Comparison of ENCODE assay signal across 1 cellular context in genomic region chr10:31033166-31033565, GRCh38.
TF ChIP-seq lines count a peak whose summit lies in the region.

No MANE protein-coding gene starts in this region.

TF ChIP-seq in GM23338, 12 proteins besides CTCF, POLR2A, EP300 and RAD21 (continued from another document):
- TF ChIP-seq, protein P1, sequence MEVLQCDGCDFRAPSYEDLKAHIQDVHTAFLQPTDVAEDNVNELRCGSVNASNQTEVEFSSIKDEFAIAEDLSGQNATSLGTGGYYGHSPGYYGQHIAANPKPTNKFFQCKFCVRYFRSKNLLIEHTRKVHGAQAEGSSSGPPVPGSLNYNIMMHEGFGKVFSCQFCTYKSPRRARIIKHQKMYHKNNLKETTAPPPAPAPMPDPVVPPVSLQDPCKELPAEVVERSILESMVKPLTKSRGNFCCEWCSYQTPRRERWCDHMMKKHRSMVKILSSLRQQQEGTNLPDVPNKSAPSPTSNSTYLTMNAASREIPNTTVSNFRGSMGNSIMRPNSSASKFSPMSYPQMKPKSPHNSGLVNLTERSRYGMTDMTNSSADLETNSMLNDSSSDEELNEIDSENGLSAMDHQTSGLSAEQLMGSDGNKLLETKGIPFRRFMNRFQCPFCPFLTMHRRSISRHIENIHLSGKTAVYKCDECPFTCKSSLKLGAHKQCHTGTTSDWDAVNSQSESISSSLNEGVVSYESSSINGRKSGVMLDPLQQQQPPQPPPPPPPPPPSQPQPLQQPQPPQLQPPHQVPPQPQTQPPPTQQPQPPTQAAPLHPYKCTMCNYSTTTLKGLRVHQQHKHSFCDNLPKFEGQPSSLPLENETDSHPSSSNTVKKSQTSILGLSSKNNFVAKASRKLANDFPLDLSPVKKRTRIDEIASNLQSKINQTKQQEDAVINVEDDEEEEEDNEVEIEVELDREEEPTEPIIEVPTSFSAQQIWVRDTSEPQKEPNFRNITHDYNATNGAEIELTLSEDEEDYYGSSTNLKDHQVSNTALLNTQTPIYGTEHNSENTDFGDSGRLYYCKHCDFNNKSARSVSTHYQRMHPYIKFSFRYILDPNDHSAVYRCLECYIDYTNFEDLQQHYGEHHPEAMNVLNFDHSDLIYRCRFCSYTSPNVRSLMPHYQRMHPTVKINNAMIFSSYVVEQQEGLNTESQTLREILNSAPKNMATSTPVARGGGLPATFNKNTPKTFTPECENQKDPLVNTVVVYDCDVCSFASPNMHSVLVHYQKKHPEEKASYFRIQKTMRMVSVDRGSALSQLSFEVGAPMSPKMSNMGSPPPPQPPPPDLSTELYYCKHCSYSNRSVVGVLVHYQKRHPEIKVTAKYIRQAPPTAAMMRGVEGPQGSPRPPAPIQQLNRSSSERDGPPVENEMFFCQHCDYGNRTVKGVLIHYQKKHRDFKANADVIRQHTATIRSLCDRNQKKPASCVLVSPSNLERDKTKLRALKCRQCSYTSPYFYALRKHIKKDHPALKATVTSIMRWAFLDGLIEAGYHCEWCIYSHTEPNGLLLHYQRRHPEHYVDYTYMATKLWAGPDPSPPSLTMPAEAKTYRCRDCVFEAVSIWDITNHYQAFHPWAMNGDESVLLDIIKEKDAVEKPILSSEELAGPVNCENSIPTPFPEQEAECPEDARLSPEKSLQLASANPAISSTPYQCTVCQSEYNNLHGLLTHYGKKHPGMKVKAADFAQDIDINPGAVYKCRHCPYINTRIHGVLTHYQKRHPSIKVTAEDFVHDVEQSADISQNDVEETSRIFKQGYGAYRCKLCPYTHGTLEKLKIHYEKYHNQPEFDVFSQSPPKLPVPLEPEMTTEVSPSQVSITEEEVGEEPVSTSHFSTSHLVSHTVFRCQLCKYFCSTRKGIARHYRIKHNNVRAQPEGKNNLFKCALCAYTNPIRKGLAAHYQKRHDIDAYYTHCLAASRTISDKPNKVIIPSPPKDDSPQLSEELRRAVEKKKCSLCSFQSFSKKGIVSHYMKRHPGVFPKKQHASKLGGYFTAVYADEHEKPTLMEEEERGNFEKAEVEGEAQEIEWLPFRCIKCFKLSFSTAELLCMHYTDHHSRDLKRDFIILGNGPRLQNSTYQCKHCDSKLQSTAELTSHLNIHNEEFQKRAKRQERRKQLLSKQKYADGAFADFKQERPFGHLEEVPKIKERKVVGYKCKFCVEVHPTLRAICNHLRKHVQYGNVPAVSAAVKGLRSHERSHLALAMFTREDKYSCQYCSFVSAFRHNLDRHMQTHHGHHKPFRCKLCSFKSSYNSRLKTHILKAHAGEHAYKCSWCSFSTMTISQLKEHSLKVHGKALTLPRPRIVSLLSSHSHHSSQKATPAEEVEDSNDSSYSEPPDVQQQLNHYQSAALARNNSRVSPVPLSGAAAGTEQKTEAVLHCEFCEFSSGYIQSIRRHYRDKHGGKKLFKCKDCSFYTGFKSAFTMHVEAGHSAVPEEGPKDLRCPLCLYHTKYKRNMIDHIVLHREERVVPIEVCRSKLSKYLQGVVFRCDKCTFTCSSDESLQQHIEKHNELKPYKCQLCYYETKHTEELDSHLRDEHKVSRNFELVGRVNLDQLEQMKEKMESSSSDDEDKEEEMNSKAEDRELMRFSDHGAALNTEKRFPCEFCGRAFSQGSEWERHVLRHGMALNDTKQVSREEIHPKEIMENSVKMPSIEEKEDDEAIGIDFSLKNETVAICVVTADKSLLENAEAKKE (CRISPR knock-in tag; IDR thresholded peaks at IDR 0.05): no peak
- TF ChIP-seq EZH2phosphoT487 (IDR thresholded peaks at IDR 0.05; ENCODE audit: unreplicated experiment) (no peak), REST (IDR thresholded peaks at IDR 0.05; ENCODE audit: unreplicated experiment) (no peak), JUNB (IDR thresholded peaks at IDR 0.05; ENCODE audit: unreplicated experiment) (no peak)
TF ChIP-seq in GM23338: peak in this region for 0.
